17 cellular contexts compared by ENCODE assay signal in genomic region chr10:61869276-61869675, GRCh38. TPM values are rescaled to one million over a fixed set of nuclear protein-coding genes. Genes with fewer than 3 reads are reported as not detected.
DNase-seq lines count a peak whose midpoint lies in the region; FAIRE-seq and TF ChIP-seq lines count a peak whose summit lies in the region.
"Had no signal": no experiment of that assay in that cellular context is flagged by ENCODE, and none has a peak within 500 bp of the region (broad histone marks: within the 10 kb centered on the region; RNA-seq: fewer than 3 reads in every experiment).

No MANE protein-coding gene starts in this region.

- H3K36me3 ChIP-seq in astrocyte (ENCODE audit: insufficient read depth, low read length) (no peaks in the 10 kb centered on the region), skeletal muscle tissue (ENCODE audit: control insufficient read depth in 3 of 3, insufficient read depth in 3 of 3, low read length in 3 of 3) (no peaks in the 10 kb centered on the region)
- H3K36me3 ChIP-seq: BLaER1 treated with 17β-estradiol and CSF1 and Interleukin-3, amounts not matched to agents 10 nM and 100 nM; cardiac muscle cell; heart right ventricle had no signal

- H3K9me3 ChIP-seq in astrocyte (ENCODE audit: insufficient read depth, low read depth, low read length), result no peaks in the 10 kb centered on the region
- no peaks in the 10 kb centered on the region for H3K9me3 ChIP-seq in skeletal muscle tissue (ENCODE audit: control insufficient read depth in 3 of 3, low read length in 3 of 3)
- H3K9me3 ChIP-seq: heart right ventricle had no signal

- H3K27me3 Mint-ChIP-seq in astrocyte (ENCODE audit: low read depth, unreplicated experiment), result no peaks in the 10 kb centered on the region

- no peak overlapping the region for H3K27ac ChIP-seq in astrocyte (ENCODE audit: low read depth, low read length)
- H3K27ac ChIP-seq in skeletal muscle tissue (ENCODE audit: low read depth, low read length), result no peak overlapping the region
- H3K27ac ChIP-seq: BLaER1 treated with 17β-estradiol and CSF1 and Interleukin-3, amounts not matched to agents 10 nM and 100 nM; cardiac muscle cell; KMS-11 had no signal

- TF ChIP-seq CTCF in astrocyte (IDR thresholded peaks at IDR 0.05; ENCODE audit: insufficient read depth, low read depth, low read length), result no peak

- no peak overlapping the region for H3K27ac Mint-ChIP-seq in astrocyte (ENCODE audit: unreplicated experiment)

- peak overlapping the region; percentile 31; the same call in 1 of the 2 replicates for H3K4me3 ChIP-seq in Jurkat, Clone E6-1 (ENCODE audit: low read length)
- H3K4me3 ChIP-seq in astrocyte (ENCODE audit: insufficient read depth, low read depth, low read length) (no peak overlapping the region), skeletal muscle tissue (ENCODE audit: low read length in 3 of 3) (peak overlapping the region in 2 of 3 donors; percentile 2 to 31)
- H3K4me3 ChIP-seq: BLaER1 treated with 17β-estradiol and CSF1 and Interleukin-3, amounts not matched to agents 10 nM and 100 nM; cardiac muscle cell had no signal

- no peak for DNase-seq in Jurkat, Clone E6-1 (ENCODE audit: low read depth, low spot score)
- DNase-seq in astrocyte (ENCODE audit: low read depth) (no peak), left kidney (ENCODE audit: low read depth, low spot score) (peak; percentile 72), NCI-H345 treated with DMSO at 0.1 percent for 48 hours (lab: John Stamatoyannopoulos, UW; ENCODE audit: unreplicated experiment) (no peak), T-helper 1 cell (no peak), frontal cortex (ENCODE audit: low spot score in 2 of 2) (no peak)
- DNase-seq: heart right ventricle; NCI-H1092; NCI-H69; right cardiac atrium; SHP77 treated with DMSO at 0.1 percent for 48 hours; stimulated activated CD4-positive, alpha-beta T cell treated with anti-CD3 and anti-CD28 coated beads, Interleukin-2, amount 100 ng/mL, for 48 hours; T-helper 9 cell had no signal

- H3K4me2 ChIP-seq in astrocyte (ENCODE audit: low read length), result peak overlapping the region; percentile 60
- H3K4me2 ChIP-seq: KMS-11 had no signal

- H3K36me3 Mint-ChIP-seq in astrocyte (ENCODE audit: low read depth, unreplicated experiment), result peaks cover 2% of the 10 kb centered on the region

- FAIRE-seq in astrocyte (lab: Jason Lieb, UNC), result no peak
- FAIRE-seq in frontal cortex (lab: Jason Lieb, UNC), result no peak

- no peaks in the 10 kb centered on the region for H3K79me2 ChIP-seq in astrocyte (ENCODE audit: insufficient read depth, low read length)

- no peaks in the 10 kb centered on the region for H4K20me1 ChIP-seq in astrocyte (ENCODE audit: insufficient read depth, low read length)
- H4K20me1 ChIP-seq: BLaER1 treated with 17β-estradiol and CSF1 and Interleukin-3, amounts not matched to agents 10 nM and 100 nM had no signal

- H3K4me3 Mint-ChIP-seq in astrocyte (ENCODE audit: unreplicated experiment), result no peak overlapping the region

- no peak overlapping the region for H3K9ac ChIP-seq in astrocyte (ENCODE audit: low read length)
- H3K9ac ChIP-seq in skeletal muscle tissue (ENCODE audit: low read depth in 1 of 3, low read length in 3 of 3), result no peak overlapping the region
- H3K9ac ChIP-seq: BLaER1 treated with 17β-estradiol and CSF1 and Interleukin-3, amounts not matched to agents 10 nM and 100 nM; KMS-11 had no signal

- H3K4me1 ChIP-seq in astrocyte (ENCODE audit: insufficient read depth, low read length) (peaks cover 11% of the 10 kb centered on the region), skeletal muscle tissue (ENCODE audit: control insufficient read depth in 3 of 3, insufficient read depth in 3 of 3, low read length in 3 of 3) (peaks cover 0 to 4% (median 0%) of the 10 kb centered on the region in 3 donors)

- H3K4me1 Mint-ChIP-seq in astrocyte (ENCODE audit: low read depth, unreplicated experiment), result peaks cover 9% of the 10 kb centered on the region

- H3K27me3 ChIP-seq in astrocyte (ENCODE audit: insufficient read depth, low read length), result no peaks in the 10 kb centered on the region
- H3K27me3 ChIP-seq in skeletal muscle tissue (ENCODE audit: control insufficient read depth in 3 of 3, insufficient read depth in 3 of 3, low read length in 3 of 3), result no peaks in the 10 kb centered on the region
- H3K27me3 ChIP-seq: BLaER1 treated with 17β-estradiol and CSF1 and Interleukin-3, amounts not matched to agents 10 nM and 100 nM; cardiac muscle cell; heart right ventricle had no signal

- H3K9me3 Mint-ChIP-seq in astrocyte (ENCODE audit: unreplicated experiment), result no peaks in the 10 kb centered on the region

- H2AFZ ChIP-seq in astrocyte (ENCODE audit: low read depth, low read length), result peak overlapping the region; percentile 56

RNA-seq across cellular contexts. Expression of gene ARID5B, which starts 32.2 kb away (rescaled TPM):
- polyA plus RNA-seq in Jurkat, Clone E6-1 (2012; ENCODE audit: insufficient read depth, insufficient read length), result 14.5 TPM
- total RNA-seq in astrocyte, result 64.6 and 66.0 TPM in 2 replicates
- total RNA-seq in skeletal muscle tissue, result 27.7 TPM
- 19.6 TPM for total RNA-seq in frontal cortex
